8 cellular contexts compared by ENCODE assay signal in the genomic region with DNA sequence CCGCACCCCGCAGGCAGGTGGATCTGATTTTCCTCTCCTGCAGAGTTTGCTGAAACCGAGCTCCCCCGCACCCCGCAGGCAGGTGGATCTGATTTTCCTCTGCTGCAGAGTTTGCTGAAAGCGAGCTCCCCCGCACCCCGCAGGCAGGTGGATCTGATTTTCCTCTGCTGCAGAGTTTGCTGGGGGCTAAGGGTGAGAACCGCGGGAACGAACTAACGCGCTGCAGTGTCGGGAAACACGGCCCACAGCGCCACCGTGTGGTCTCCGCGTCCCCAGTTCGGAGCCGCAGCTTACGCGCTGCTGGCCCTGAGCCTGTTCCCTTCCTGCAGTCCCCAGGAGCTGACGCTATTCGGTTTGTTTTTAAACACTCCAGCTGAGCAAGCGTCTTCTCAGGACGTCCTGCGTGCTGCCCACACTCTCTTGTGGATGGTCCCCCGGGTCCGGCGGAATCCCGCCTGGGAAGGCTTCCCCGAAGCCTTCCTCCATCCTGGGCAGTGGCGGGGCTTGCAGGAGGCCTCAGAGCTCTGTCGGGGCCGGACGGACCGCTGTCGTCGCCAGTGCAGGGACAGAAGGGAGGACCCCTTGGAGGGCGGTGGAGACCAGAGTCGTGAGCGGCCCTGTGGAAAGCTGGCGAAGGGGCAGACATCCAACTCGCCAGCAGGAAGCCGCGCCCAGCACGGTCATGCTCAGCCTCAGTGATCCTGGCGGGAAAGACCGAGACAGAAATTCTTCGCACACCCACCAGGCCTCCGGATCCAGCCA.
DNase-seq lines count a peak whose midpoint lies in the region; ATAC-seq and TF ChIP-seq lines count a peak whose summit lies in the region.

No MANE protein-coding gene starts in this region.

- peaks cover 54% of the 10 kb centered on the region for H3K27me3 ChIP-seq in gastroesophageal sphincter
- peaks cover 8 to 30% (median 19%) of the 10 kb centered on the region in 5 donors for H3K27me3 ChIP-seq in subcutaneous abdominal adipose tissue (ENCODE audit: control insufficient read depth in 5 of 5, insufficient read depth in 4 of 5, low read length in 5 of 5)

- TF ChIP-seq EP300 in gastroesophageal sphincter (IDR thresholded peaks at IDR 0.05) = no peak

- no CpG with 5 or more reads among the region's 52 CpGs for WGBS in gastroesophageal sphincter (ENCODE audit: low coverage in 1 of 2), 2 donors

- H3K4me3 ChIP-seq in LNCaP clone FGC (ENCODE audit: low read depth, low read length) (peak overlapping the region; percentile 7; the same call in 1 of the 2 replicates), gastroesophageal sphincter (peak overlapping the region in 1 of 2 donors; percentile 34), subcutaneous abdominal adipose tissue (ENCODE audit: low read depth in 1 of 5, low read length in 5 of 5) (peak overlapping the region in 4 of 5 donors; percentile 34 to 51 (median 40))

- H3K9me3 Mint-ChIP-seq in Calu3 (ENCODE audit: low read depth, unreplicated experiment) = no peaks in the 10 kb centered on the region

- H3K4me1 ChIP-seq in gastroesophageal sphincter = peaks cover 0 to 25% (median 0%) of the 10 kb centered on the region in 3 donors
- H3K4me1 ChIP-seq in subcutaneous abdominal adipose tissue (ENCODE audit: control insufficient read depth in 5 of 5, insufficient read depth in 5 of 5, low read length in 5 of 5) = peaks cover 0 to 8% (median 8%) of the 10 kb centered on the region in 5 donors

- H3K4me3 Mint-ChIP-seq in Calu3 (ENCODE audit: low read depth, unreplicated experiment) = peak overlapping the region; percentile 55

- peaks cover 22% of the 10 kb centered on the region for H3K27me3 Mint-ChIP-seq in Calu3 (ENCODE audit: unreplicated experiment)

- H3K36me3 ChIP-seq in gastroesophageal sphincter (no peaks in the 10 kb centered on the region), subcutaneous abdominal adipose tissue (ENCODE audit: control insufficient read depth in 5 of 5, insufficient read depth in 5 of 5, low read length in 5 of 5) (no peaks in the 10 kb centered on the region)

- H3K4me1 Mint-ChIP-seq in Calu3 (ENCODE audit: low read depth, unreplicated experiment) = no peaks in the 10 kb centered on the region

- DNase-seq in Calu3 (peak; percentile 84), LNCaP clone FGC (ENCODE audit: low read depth) (peak; percentile 38), SHP77 (lab: John Stamatoyannopoulos, UW) (peak; percentile 80 to 87), activated gamma-delta T cell treated with Interleukin-2 at 50 U/mL for 16 hours (peak; percentile 78), nucleus accumbens (lab: John Stamatoyannopoulos, UW) (peak in 52 of 56 donors; percentile 11 to 84 (median 52))

- no TSS peak for BruUV-seq in Calu3 (replicated peaks; lab: Mats Ljungman, UMichigan)

- intact Hi-C loops in Calu3 (cut with micrococcal nuclease; ENCODE audit: unreplicated experiment) = loop anchor here (2.0 to 10.0 kb wide), 3 partner anchors 300 to 476 kb away; a partner anchor contains a TSS

- no peak overlapping the region for H3K9ac ChIP-seq in subcutaneous abdominal adipose tissue (ENCODE audit: low read length in 5 of 5)

- TF ChIP-seq POLR2A in gastroesophageal sphincter (IDR thresholded peaks at IDR 0.05) = no peak

- H3K27ac Mint-ChIP-seq in Calu3 (ENCODE audit: unreplicated experiment) = no peak overlapping the region

- H3K9me3 ChIP-seq in gastroesophageal sphincter (no peaks in the 10 kb centered on the region), subcutaneous abdominal adipose tissue (ENCODE audit: control insufficient read depth in 5 of 5, low read length in 5 of 5) (no peaks in the 10 kb centered on the region)

- no peaks in the 10 kb centered on the region for H3K36me3 Mint-ChIP-seq in Calu3 (ENCODE audit: insufficient read depth, unreplicated experiment)

- ATAC-seq in GM21528 (IDR thresholded peaks at IDR 0.05; ENCODE audit: low FRiP score, unreplicated experiment) = peak; percentile 78
- peak; percentile 94 for ATAC-seq in gastroesophageal sphincter

- peak overlapping the region in 1 of 4 donors; percentile 56 for H3K27ac ChIP-seq in gastroesophageal sphincter
- H3K27ac ChIP-seq in subcutaneous abdominal adipose tissue (ENCODE audit: low read depth, low read length) = no peak overlapping the region

- CTCF ChIA-PET in Calu3 (lab: Charles Lee) = interaction anchor here (0.5 to 1.4 kb wide), 9 partner anchors 8 to 477 kb away, joined by 3 to 12 read pairs (median 3); no protein-coding TSS in a partner anchor

- peak; percentile 72 for TF ChIP-seq CTCF in Calu3 (IDR thresholded peaks at IDR 0.05; ENCODE audit: unreplicated experiment)
- TF ChIP-seq CTCF in LNCaP clone FGC (IDR thresholded peaks at IDR 0.05; ENCODE audit: control insufficient read depth, extremely low read depth, insufficient read depth) = peak; percentile 98
- TF ChIP-seq CTCF in gastroesophageal sphincter (IDR thresholded peaks at IDR 0.05) = peak in 3 of 4 experiments; percentile 86 to 88 (median 86)
